Comparison of ENCODE assay signal across 20 cellular contexts in genomic region chr1:5998906-5999301, GRCh38. TPM values are rescaled to one million over a fixed set of nuclear protein-coding genes. Genes with fewer than 3 reads are reported as not detected.
DNase-seq lines count a peak whose midpoint lies in the region; ATAC-seq and TF ChIP-seq lines count a peak whose summit lies in the region.
"Had no signal": no experiment of that assay in that cellular context is flagged by ENCODE, and none has a peak within 500 bp of the region (broad histone marks: within the 10 kb centered on the region; RNA-seq: fewer than 3 reads in every experiment).

No MANE protein-coding gene starts in this region.

- no peak overlapping the region for H3K27ac Mint-ChIP-seq in activated T-cell treated with anti-CD3 and anti-CD28 coated beads, Interleukin-2, amount 50 U/mL, for 72 hours

- H3K27me3 Mint-ChIP-seq in activated T-cell treated with anti-CD3 and anti-CD28 coated beads, Interleukin-2, amount 50 U/mL, for 72 hours (ENCODE audit: low read depth), result no peaks in the 10 kb centered on the region

- no peaks in the 10 kb centered on the region for H3K9me3 Mint-ChIP-seq in activated T-cell treated with anti-CD3 and anti-CD28 coated beads, Interleukin-2, amount 50 U/mL, for 72 hours
- H3K9me3 Mint-ChIP-seq: CD4-positive, CD25-positive, alpha-beta regulatory T cell had no signal

- H3K36me3 Mint-ChIP-seq in activated T-cell treated with anti-CD3 and anti-CD28 coated beads, Interleukin-2, amount 50 U/mL, for 72 hours (ENCODE audit: insufficient read depth in 2 of 2), result no peaks in the 10 kb centered on the region

- H3K36me3 ChIP-seq in RWPE2 (ENCODE audit: low read depth) (no peaks in the 10 kb centered on the region), mucosa of descending colon (ENCODE audit: low read depth) (no peaks in the 10 kb centered on the region)
- H3K36me3 ChIP-seq: BE2C had no signal

- H3K27me3 ChIP-seq in RWPE2 (ENCODE audit: insufficient read depth, poor library complexity, severe bottlenecking) (no peaks in the 10 kb centered on the region), dorsolateral prefrontal cortex (no peaks in the 10 kb centered on the region)
- H3K27me3 ChIP-seq: BE2C had no signal

- H3K4me3 Mint-ChIP-seq in activated T-cell treated with anti-CD3 and anti-CD28 coated beads, Interleukin-2, amount 50 U/mL, for 72 hours, result no peak overlapping the region

- ATAC-seq in activated T-cell treated with anti-CD3 and anti-CD28 coated beads, Interleukin-2, amount 50 U/mL, for 72 hours (replicated peaks in 1 of 2), result no peak
- ATAC-seq in RWPE2 (ENCODE audit: low read depth), result no peak
- no peak for ATAC-seq in mucosa of descending colon
- no peak for ATAC-seq in GM19035 (IDR thresholded peaks at IDR 0.05; ENCODE audit: unreplicated experiment)
- ATAC-seq in HG03565 (IDR thresholded peaks at IDR 0.05; ENCODE audit: unreplicated experiment), result no peak
- ATAC-seq: K562, Panc1 had no signal

- no peak overlapping the region for H3K4me3 ChIP-seq in RWPE2 (ENCODE audit: severe bottlenecking)
- H3K4me3 ChIP-seq in dorsolateral prefrontal cortex, result peak overlapping the region in 7 of 59 donors; percentile 3 to 24 (median 12)
- H3K4me3 ChIP-seq in mucosa of descending colon, result no peak overlapping the region
- H3K4me3 ChIP-seq: K562 had no signal

- peaks cover 14% of the 10 kb centered on the region for H3K4me1 Mint-ChIP-seq in activated T-cell treated with anti-CD3 and anti-CD28 coated beads, Interleukin-2, amount 50 U/mL, for 72 hours (ENCODE audit: low read depth)

- intact Hi-C loops in dorsolateral prefrontal cortex (cut with DNase I) (loop anchor here in 1 of 2 donors (10.0 kb wide), 1 partner anchor 206 kb away; the partner anchor contains the start of gene RNF207), mucosa of descending colon (cut with DNase I, micrococcal nuclease) (no loop called here)

- TF ChIP-seq CTCF in RWPE2 (IDR thresholded peaks at IDR 0.05; ENCODE audit: poor library complexity, severe bottlenecking), result no peak
- no peak for TF ChIP-seq CTCF in dorsolateral prefrontal cortex (IDR thresholded peaks at IDR 0.05 in 54 of 56, conservative IDR thresholded peaks at IDR 0.05 in 2 of 56; ENCODE audit: low read depth in 1 of 56, partially characterized antibody in 56 of 56)
- TF ChIP-seq CTCF in mucosa of descending colon (IDR thresholded peaks at IDR 0.05), result no peak

- DNase-seq in activated T-cell treated with anti-CD3 and anti-CD28 coated beads, Interleukin-2, amount 50 U/mL, for 1 hour, result peak; percentile 5
- no peak for DNase-seq in activated T-cell treated with anti-CD3 and anti-CD28 coated beads, Interleukin-2, amount 50 U/mL, for 72 hours
- DNase-seq in RWPE2 (ENCODE audit: low spot score) (peak; percentile 26), dorsolateral prefrontal cortex (peak in 6 of 10 donors; percentile 19 to 34 (median 25)), mucosa of descending colon (peak in 2 of 3 donors; percentile 7 to 34), middle frontal gyrus (ENCODE audit: extremely low spot score, low spot score) (no peak)
- DNase-seq: BE2C; CD4-positive, CD25-positive, alpha-beta regulatory T cell; GDM1; GOT3; NCI-H1092 treated with DMSO at 0.1 percent for 48 hours; NCI-H146; NCI-H2029 treated with DMSO at 0.1 percent for 48 hours; NCI-H2171; NCI-H526 had no signal

- H3K9me3 ChIP-seq in RWPE2 (ENCODE audit: severe bottlenecking) (no peaks in the 10 kb centered on the region), mucosa of descending colon (no peaks in the 10 kb centered on the region)
- H3K9me3 ChIP-seq: BE2C, Caco-2 had no signal

- H3K4me1 ChIP-seq in RWPE2 (ENCODE audit: insufficient read depth, poor library complexity, severe bottlenecking) (no peaks in the 10 kb centered on the region), mucosa of descending colon (ENCODE audit: low read depth) (no peaks in the 10 kb centered on the region)
- H3K4me1 ChIP-seq: Caco-2 had no signal

- no peak overlapping the region for H3K27ac ChIP-seq in RWPE2 (ENCODE audit: poor library complexity, severe bottlenecking)
- peak overlapping the region in 4 of 59 donors; percentile 9 to 63 (median 50) for H3K27ac ChIP-seq in dorsolateral prefrontal cortex

RNA-seq across cellular contexts. Expression of gene NPHP4, which starts 6.7 kb away (rescaled TPM):
- total RNA-seq in activated T-cell treated with anti-CD3 and anti-CD28 coated beads, Interleukin-2, amount 50 U/mL, for 72 hours, result 10 to 100 TPM; 12.3 to 14.5 TPM
- total RNA-seq in dorsolateral prefrontal cortex (10 to 100 TPM; 19.7 to 55.4 (median 34.0) TPM), mucosa of descending colon (10 to 100 TPM in 2 of 3 donors, 1 to 10 TPM in 1; 7.5 to 12.2 (median 10.3) TPM)

RNA-seq across cellular contexts. Expression of gene KCNAB2, which starts 46.8 kb away (rescaled TPM):
- total RNA-seq in activated T-cell treated with anti-CD3 and anti-CD28 coated beads, Interleukin-2, amount 50 U/mL, for 72 hours, result 100 to 1,000 TPM; 210 to 232 TPM
- 100 to 1,000 TPM in 119 of 120 experiments, 10 to 100 TPM in 1; 82.3 to 377 (median 285) TPM for total RNA-seq in dorsolateral prefrontal cortex
- total RNA-seq in mucosa of descending colon, result 10 to 100 TPM in 2 of 3 donors, 1 to 10 TPM in 1; 6.9 to 15.7 (median 11.8) TPM

Comparison
In these comparisons a context has a peak if more than half of its experiments do, and no peak if none do; other contexts are left out.
1. DNase-seq: peak in activated T-cell treated with anti-CD3 and anti-CD28 coated beads, Interleukin-2, amount 50 U/mL, for 1 hour (single experiment), RWPE2 (single experiment), dorsolateral prefrontal cortex (6 of 10) and mucosa of descending colon (2 of 3); none in activated T-cell treated with anti-CD3 and anti-CD28 coated beads, Interleukin-2, amount 50 U/mL, for 72 hours (0 of 2) and middle frontal gyrus (single experiment).
2. RNA of gene KCNAB2, which starts 46.8 kb away (total RNA-seq): 82.3 to 377 TPM in dorsolateral prefrontal cortex and 210 to 232 TPM in activated T-cell treated with anti-CD3 and anti-CD28 coated beads, Interleukin-2, amount 50 U/mL, for 72 hours; 6.9 to 15.7 TPM in mucosa of descending colon; every median in the first group is over 4 times any median in the second.